Comparison of ENCODE assay signal across 20 cellular contexts in genomic region chr11:93005239-93005638, GRCh38. TPM values are rescaled to one million over a fixed set of nuclear protein-coding genes. Genes with fewer than 3 reads are reported as not detected.
DNase-seq lines count a peak whose midpoint lies in the region; ATAC-seq and TF ChIP-seq lines count a peak whose summit lies in the region.
"Had no signal": no experiment of that assay in that cellular context is flagged by ENCODE, and none has a peak within 500 bp of the region (broad histone marks: within the 10 kb centered on the region; RNA-seq: fewer than 3 reads in every experiment).

No MANE protein-coding gene starts in this region.

- intact Hi-C loops in mucosa of descending colon (cut with DNase I, micrococcal nuclease), result no loop called here
- intact Hi-C loops in esophagus muscularis mucosa (cut with DNase I), result no loop called here

- TF ChIP-seq POLR2A in esophagus muscularis mucosa (IDR thresholded peaks at IDR 0.05; ENCODE audit: low read depth), result no peak

- no peaks in the 10 kb centered on the region for H3K27me3 ChIP-seq in esophagus muscularis mucosa
- H3K27me3 ChIP-seq: adrenal gland, BLaER1, sigmoid colon had no signal

- H3K27me3 Mint-ChIP-seq in stimulated activated memory B cell treated with anti-CD40 and anti-IgM and Interleukin-4, amounts not matched to agents 10 μg/mL and 1 μg/mL and 100 μg/mL, for 72 hours, result no peaks in the 10 kb centered on the region
- H3K27me3 Mint-ChIP-seq in activated T-cell treated with anti-CD3 and anti-CD28 coated beads, Interleukin-2, amount 50 U/mL, for 72 hours (ENCODE audit: low read depth), result no peaks in the 10 kb centered on the region
- H3K27me3 Mint-ChIP-seq: stimulated activated naive CD8-positive, alpha-beta T cell treated with anti-CD3 and anti-CD28 coated beads, Interleukin-15, Interleukin-2, amounts not matched to agents 100 ng/mL and 50 ng/mL, for 24 hours had no signal

- 50% methylated on average over 1 of the region's 1 CpG for WGBS in esophagus muscularis mucosa

- no peak overlapping the region for H3K4me3 ChIP-seq in cardiac fibroblast (replicated peaks in 1 of 2; ENCODE audit: low read depth in 2 of 2, low read length in 2 of 2)
- no peak overlapping the region for H3K4me3 ChIP-seq in mucosa of descending colon
- H3K4me3 ChIP-seq in esophagus muscularis mucosa, result no peak overlapping the region
- H3K4me3 ChIP-seq: adrenal gland, BLaER1, sigmoid colon had no signal

- H3K9me3 ChIP-seq in mucosa of descending colon (no peaks in the 10 kb centered on the region), esophagus muscularis mucosa (no peaks in the 10 kb centered on the region)
- H3K9me3 ChIP-seq: adrenal gland, sigmoid colon had no signal

- H3K4me1 Mint-ChIP-seq in stimulated activated memory B cell treated with anti-CD40 and anti-IgM and Interleukin-4, amounts not matched to agents 10 μg/mL and 1 μg/mL and 100 μg/mL, for 72 hours, result no peaks in the 10 kb centered on the region
- no peaks in the 10 kb centered on the region for H3K4me1 Mint-ChIP-seq in activated T-cell treated with anti-CD3 and anti-CD28 coated beads, Interleukin-2, amount 50 U/mL, for 72 hours (ENCODE audit: low read depth)
- H3K4me1 Mint-ChIP-seq: naive thymus-derived CD8-positive, alpha-beta T cell had no signal

- H3K9me3 Mint-ChIP-seq in stimulated activated memory B cell treated with anti-CD40 and anti-IgM and Interleukin-4, amounts not matched to agents 10 μg/mL and 1 μg/mL and 100 μg/mL, for 72 hours, result peaks cover 7% of the 10 kb centered on the region
- H3K9me3 Mint-ChIP-seq in activated T-cell treated with anti-CD3 and anti-CD28 coated beads, Interleukin-2, amount 50 U/mL, for 72 hours, result peaks cover 5 to 8% of the 10 kb centered on the region in 2 donors

- H3K27ac ChIP-seq in esophagus muscularis mucosa (replicated peaks in 1 of 4), result no peak overlapping the region
- H3K27ac ChIP-seq: adrenal gland, BLaER1, HL-60, sigmoid colon had no signal

- H3K36me3 Mint-ChIP-seq in stimulated activated memory B cell treated with anti-CD40 and anti-IgM and Interleukin-4, amounts not matched to agents 10 μg/mL and 1 μg/mL and 100 μg/mL, for 72 hours, result no peaks in the 10 kb centered on the region
- peaks cover 0 to 2% of the 10 kb centered on the region in 2 donors for H3K36me3 Mint-ChIP-seq in activated T-cell treated with anti-CD3 and anti-CD28 coated beads, Interleukin-2, amount 50 U/mL, for 72 hours (ENCODE audit: insufficient read depth in 2 of 2)

- H3K36me3 ChIP-seq in mucosa of descending colon (ENCODE audit: low read depth), result no peaks in the 10 kb centered on the region
- no peaks in the 10 kb centered on the region for H3K36me3 ChIP-seq in esophagus muscularis mucosa
- H3K36me3 ChIP-seq: adrenal gland, BLaER1, sigmoid colon had no signal

- TF ChIP-seq CTCF in cardiac fibroblast (IDR thresholded peaks at IDR 0.05; ENCODE audit: low read depth, low read length) (no peak), mucosa of descending colon (IDR thresholded peaks at IDR 0.05) (no peak), esophagus muscularis mucosa (IDR thresholded peaks at IDR 0.05) (no peak)

- H3K27ac Mint-ChIP-seq in stimulated activated memory B cell treated with anti-CD40 and anti-IgM and Interleukin-4, amounts not matched to agents 10 μg/mL and 1 μg/mL and 100 μg/mL, for 72 hours, result no peak overlapping the region
- H3K27ac Mint-ChIP-seq in activated T-cell treated with anti-CD3 and anti-CD28 coated beads, Interleukin-2, amount 50 U/mL, for 72 hours, result no peak overlapping the region
- H3K27ac Mint-ChIP-seq: naive thymus-derived CD8-positive, alpha-beta T cell; stimulated activated naive CD8-positive, alpha-beta T cell treated with anti-CD3 and anti-CD28 coated beads, Interleukin-15, Interleukin-2, amounts not matched to agents 100 ng/mL and 50 ng/mL, for 24 hours had no signal

- H3K4me1 ChIP-seq in mucosa of descending colon (ENCODE audit: low read depth) (no peaks in the 10 kb centered on the region), esophagus muscularis mucosa (no peaks in the 10 kb centered on the region)
- H3K4me1 ChIP-seq: BLaER1, sigmoid colon had no signal

- no peak overlapping the region for H3K4me3 Mint-ChIP-seq in stimulated activated memory B cell treated with anti-CD40 and anti-IgM and Interleukin-4, amounts not matched to agents 10 μg/mL and 1 μg/mL and 100 μg/mL, for 72 hours
- H3K4me3 Mint-ChIP-seq in activated T-cell treated with anti-CD3 and anti-CD28 coated beads, Interleukin-2, amount 50 U/mL, for 72 hours, result no peak overlapping the region
- H3K4me3 Mint-ChIP-seq: naive thymus-derived CD8-positive, alpha-beta T cell; stimulated activated naive CD8-positive, alpha-beta T cell treated with anti-CD3 and anti-CD28 coated beads, Interleukin-15, Interleukin-2, amounts not matched to agents 100 ng/mL and 50 ng/mL, for 24 hours had no signal

- DNase-seq in DMS79 (lab: John Stamatoyannopoulos, UW) (peak; percentile 68), NCI-H2029 treated with DMSO at 0.1 percent for 48 hours (lab: John Stamatoyannopoulos, UW) (peak; percentile 51), cardiac fibroblast (ENCODE audit: low read depth in 2 of 2) (peak; percentile 7 to 22), myocyte (ENCODE audit: low read depth) (peak; percentile 94), mucosa of descending colon (no peak), esophagus muscularis mucosa (ENCODE audit: extremely low spot score) (no peak)
- DNase-seq in activated T-cell treated with anti-CD3 and anti-CD28 coated beads, Interleukin-2, amount 50 U/mL, for 72 hours, result no peak
- DNase-seq: activated CD4-positive, alpha-beta T cell treated with anti-CD3 and anti-CD28 coated beads for 4 hours; activated T-cell treated with anti-CD3 and anti-CD28 coated beads, Interleukin-2, amount 50 U/mL, for 1 hour; GDM1; kidney glomerular epithelial cell; naive thymus-derived CD8-positive, alpha-beta T cell; sigmoid colon; T-helper 2 cell had no signal

- ATAC-seq in mucosa of descending colon, result no peak
- ATAC-seq in stimulated activated memory B cell treated with anti-CD40 and anti-IgM and Interleukin-4, amounts not matched to agents 10 μg/mL and 1 μg/mL and 100 μg/mL, for 72 hours, result no peak
- ATAC-seq in activated T-cell treated with anti-CD3 and anti-CD28 coated beads, Interleukin-2, amount 50 U/mL, for 72 hours (replicated peaks in 1 of 2), result no peak
- ATAC-seq: naive thymus-derived CD8-positive, alpha-beta T cell had no signal

- TF ChIP-seq EP300 in esophagus muscularis mucosa (IDR thresholded peaks at IDR 0.05), result no peak

RNA-seq across cellular contexts. Expression of gene MTNR1B, which starts 35.8 kb away (rescaled TPM):
- total RNA-seq in myocyte (not detected in 2 replicates), mucosa of descending colon (not detected), esophagus muscularis mucosa (not detected)
- polyA plus RNA-seq in myocyte (2012), result not detected
- total RNA-seq in activated T-cell treated with anti-CD3 and anti-CD28 coated beads, Interleukin-2, amount 50 U/mL, for 72 hours, result not detected
- total RNA-seq: adrenal gland; glomerular endothelial cell; naive thymus-derived CD8-positive, alpha-beta T cell; sigmoid colon had no signal
- polyA plus RNA-seq: adrenal gland; naive thymus-derived CD8-positive, alpha-beta T cell; sigmoid colon had no signal

Comparison
In these comparisons a context has a peak if more than half of its experiments do, and no peak if none do; other contexts are left out.
1. DNase-seq: peak in DMS79 (single experiment), NCI-H2029 treated with DMSO at 0.1 percent for 48 hours (single experiment), cardiac fibroblast (2 of 2) and myocyte (single experiment); none in mucosa of descending colon (0 of 3), activated T-cell treated with anti-CD3 and anti-CD28 coated beads, Interleukin-2, amount 50 U/mL, for 72 hours (0 of 2) and esophagus muscularis mucosa (single experiment).